Comparison of ENCODE assay signal across 29 cellular contexts in genomic region chr21:36596174-36596573, GRCh38.
"Had no signal": no experiment of that assay in that cellular context is flagged by ENCODE, and none has a peak within 500 bp of the region (broad histone marks: within the 10 kb centered on the region; RNA-seq: fewer than 3 reads in every experiment).

No MANE protein-coding gene starts in this region.

- H3K27ac ChIP-seq: adrenal gland, body of pancreas, brain microvascular endothelial cell, breast epithelium, VCaP had no signal

- H3K4me3 ChIP-seq: adrenal gland, body of pancreas, breast epithelium had no signal

- H3K4me1 ChIP-seq: adrenal gland, body of pancreas, breast epithelium had no signal

- H3K9me3 ChIP-seq: adrenal gland, body of pancreas had no signal

- H3K27me3 ChIP-seq: body of pancreas had no signal

- DNase-seq: activated B cell treated with CpG ODN at 0.5 μM for 24 hours; activated CD4-positive, alpha-beta memory T cell treated with anti-CD3 and anti-CD28 coated beads for 36 hours; activated CD4-positive, alpha-beta T cell treated with anti-CD3 and anti-CD28 coated beads for 4 hours; activated CD4-positive, alpha-beta T cell treated with anti-CD3 and anti-CD28 coated beads, Interleukin-2, amount 10 ng/mL, durations not matched to agents 24 days and 14 days; activated CD4-positive, alpha-beta T cell treated with anti-CD3 and anti-CD28 coated beads, Interleukin-2, amount 50 U/mL, for 1 hour; activated CD4-positive, alpha-beta T cell treated with anti-CD3 and anti-CD28 coated beads, Interleukin-2, amount 50 U/mL, for 4 hours; activated CD4-positive, CD25-positive, alpha-beta regulatory T cell treated with anti-CD3 and anti-CD28 coated beads, Interleukin-2, amount 50 U/mL, for 72 hours; activated CD8-positive, alpha-beta memory T cell treated with anti-CD3 and anti-CD28 coated beads, Interleukin-2, amount 50 U/mL, for 4 hours; activated CD8-positive, alpha-beta T cell treated with anti-CD3 and anti-CD28 coated beads for 36 hours; activated effector memory CD4-positive, alpha-beta T cell treated with anti-CD3 and anti-CD28 coated beads, Interleukin-2, amount 50 U/mL, for 16 hours; activated gamma-delta T cell treated with Interleukin-2 at 50 U/mL for 16 hours; activated naive CD4-positive, alpha-beta T cell; activated naive CD4-positive, alpha-beta T cell treated with anti-CD3 and anti-CD28 coated beads for 36 hours; activated naive CD4-positive, alpha-beta T cell treated with anti-CD3 and anti-CD28 coated beads, Interleukin-2, amount 50 U/mL, for 16 hours; activated naive CD8-positive, alpha-beta T cell treated with anti-CD3 and anti-CD28 coated beads for 36 hours; activated T-cell treated with anti-CD3 and anti-CD28 coated beads for 4 hours; activated T-cell treated with anti-CD3 and anti-CD28 coated beads, Interleukin-2, amount 50 U/mL, for 1 hour; activated T-cell treated with anti-CD3 and anti-CD28 coated beads, Interleukin-2, amount 50 U/mL, for 4 hours; activated T-cell treated with anti-CD3 and anti-CD28 coated beads, Interleukin-2, amount 50 U/mL, for 72 hours; adrenal gland; amniotic stem cell; aorta; body of pancreas; brain microvascular endothelial cell; central memory CD4-positive, alpha-beta T cell; T-helper 2 cell; T-helper 9 cell had no signal

- H3K36me3 ChIP-seq: adrenal gland, brain microvascular endothelial cell, breast epithelium had no signal
